ENCODE assay signal across 10 cellular contexts in genomic region chr7:2717293-2717904, GRCh38. TPM values are rescaled to one million over a fixed set of nuclear protein-coding genes. Genes with fewer than 3 reads are reported as not detected.
A peak's percentile ranks its signal among the peaks of the same experiment; 100 is the strongest.
DNase-seq lines count a peak whose midpoint lies in the region; ATAC-seq, FAIRE-seq and TF ChIP-seq lines count a peak whose summit lies in the region.
"Had no signal": no experiment of that assay in that cellular context is flagged by ENCODE, and none has a peak within 500 bp of the region (broad histone marks: within the 10 kb centered on the region; RNA-seq: fewer than 3 reads in every experiment).

No MANE protein-coding gene starts in this region.

- H3K27me3 Mint-ChIP-seq in progenitor cell of endocrine pancreas, result no peaks in the 10 kb centered on the region

- no peak for TF ChIP-seq CTCF in progenitor cell of endocrine pancreas (IDR thresholded peaks at IDR 0.05; ENCODE audit: unreplicated experiment)

- no peak overlapping the region for H3K4me3 Mint-ChIP-seq in progenitor cell of endocrine pancreas (ENCODE audit: low read depth)

- H3K4me1 Mint-ChIP-seq in progenitor cell of endocrine pancreas (ENCODE audit: low read depth), result peaks cover 30% of the 10 kb centered on the region

- H3K36me3 Mint-ChIP-seq in progenitor cell of endocrine pancreas (ENCODE audit: insufficient read depth), result peaks cover 24% of the 10 kb centered on the region

- ATAC-seq in GM19463 (IDR thresholded peaks at IDR 0.05; ENCODE audit: unreplicated experiment), result no peak

- peak overlapping the region; percentile 91 for H3K27ac Mint-ChIP-seq in progenitor cell of endocrine pancreas

- no peak for FAIRE-seq in RCC 7860 (lab: Jason Lieb, UNC)

- H3K9me3 Mint-ChIP-seq in progenitor cell of endocrine pancreas (ENCODE audit: low read depth), result no peaks in the 10 kb centered on the region

- TF ChIP-seq POLR2A in erythroblast (IDR thresholded peaks at IDR 0.05; ENCODE audit: low read length), result no peak

- DNase-seq in ELF-1 (ENCODE audit: low read depth, low spot score) (peak; percentile 36), OCI-M1 (lab: John Stamatoyannopoulos, UW) (peak; percentile 53), erythroblast (lab: John Stamatoyannopoulos, UW) (peak; percentile 72 to 77), progenitor cell of endocrine pancreas (ENCODE audit: low spot score, unreplicated experiment) (no peak), DMS 273 (lab: John Stamatoyannopoulos, UW; ENCODE audit: unreplicated experiment) (no peak), NCI-H2107 treated with DMSO at 0.1 percent for 48 hours (lab: John Stamatoyannopoulos, UW; ENCODE audit: unreplicated experiment) (no peak), RCC 7860 (ENCODE audit: low spot score) (no peak)

RNA-seq across cellular contexts. Expression of gene AMZ1, which starts 29.4 kb away (rescaled TPM):
- 0.07 and 0.19 TPM in 2 replicates for total RNA-seq in progenitor cell of endocrine pancreas
- total RNA-seq: activated CD8-positive, alpha-beta memory T cell treated with anti-CD3 and anti-CD28 coated beads for 36 hours; HT1080 had no signal

Comparison
In these comparisons a context has a peak if more than half of its experiments do, and no peak if none do; other contexts are left out.
1. DNase-seq: peak in ELF-1 (single experiment), OCI-M1 (single experiment) and erythroblast (2 of 2); none in progenitor cell of endocrine pancreas (single experiment), DMS 273 (single experiment), NCI-H2107 treated with DMSO at 0.1 percent for 48 hours (single experiment) and RCC 7860 (single experiment).